Comparison of ENCODE assay signal across 22 cellular contexts in genomic region chr3:123679712-123680386, GRCh38.
A peak's percentile ranks its signal among the peaks of the same experiment; 100 is the strongest.
DNase-seq lines count a peak whose midpoint lies in the region; ATAC-seq and TF ChIP-seq lines count a peak whose summit lies in the region.
"Had no signal": no experiment of that assay in that cellular context is flagged by ENCODE, and none has a peak within 500 bp of the region (broad histone marks: within the 10 kb centered on the region; RNA-seq: fewer than 3 reads in every experiment).

No MANE protein-coding gene starts in this region.

- DNase-seq in NCI-H1694 (lab: John Stamatoyannopoulos, UW) (peak; percentile 71), coronary artery (ENCODE audit: low spot score) (no peak), osteocyte (ENCODE audit: extremely low spot score, unreplicated experiment) (no peak), left lung (no peak), type B pancreatic cell (ENCODE audit: extremely low spot score, unreplicated experiment) (no peak), KG1 (lab: John Stamatoyannopoulos, UW) (no peak), GM13977 (ENCODE audit: low spot score) (no peak)
- DNase-seq: activated B cell treated with CpG ODN at 0.5 μM for 24 hours; activated CD4-positive, alpha-beta T cell treated with anti-CD3 and anti-CD28 coated beads, Interleukin-2, amount 50 U/mL, for 48 hours; activated gamma-delta T cell; amniotic stem cell; caudate nucleus; foreskin melanocyte; GF-D8; kidney; NCI-H1930; stimulated activated CD4-positive, alpha-beta T cell treated with anti-CD3 and anti-CD28 coated beads, Interleukin-4, amount 100 ng/mL, for 1 hour; stimulated activated naive CD8-positive, alpha-beta T cell treated with anti-CD3 and anti-CD28 coated beads, Interleukin-15, amount 100 ng/mL, for 72 hours had no signal

- H3K27me3 ChIP-seq in BLaER1 = no peaks in the 10 kb centered on the region
- no peaks in the 10 kb centered on the region for H3K27me3 ChIP-seq in left lung
- H3K27me3 ChIP-seq: vagina had no signal

- H3K36me3 Mint-ChIP-seq in osteocyte (ENCODE audit: unreplicated experiment) (peaks cover 7% of the 10 kb centered on the region), type B pancreatic cell (no peaks in the 10 kb centered on the region)

- H3K27ac ChIP-seq in BLaER1 (no peak overlapping the region), coronary artery (peak overlapping the region; percentile 69 to 86), left lung (no peak overlapping the region)
- H3K27ac ChIP-seq: SK-N-MC, vagina had no signal

- H3K27ac Mint-ChIP-seq in osteocyte (ENCODE audit: unreplicated experiment) (peak overlapping the region; percentile 58), type B pancreatic cell (no peak overlapping the region)
- H3K27ac Mint-ChIP-seq: activated B cell treated with CpG ODN at 0.5 μM for 24 hours; T-helper 2 cell treated with Interferon-gamma antibody and Interleukin-4, amounts not matched to agents 5 μg/mL and 100 μg/mL, for 36 hours had no signal

- intact Hi-C loops in left lung (cut with DNase I) = no loop called here

- H3K4me1 Mint-ChIP-seq in osteocyte (ENCODE audit: unreplicated experiment) (peaks cover 65% of the 10 kb centered on the region), type B pancreatic cell (ENCODE audit: unreplicated experiment) (peaks cover 23% of the 10 kb centered on the region)
- H3K4me1 Mint-ChIP-seq: activated B cell treated with CpG ODN at 0.5 μM for 24 hours; stimulated activated naive CD8-positive, alpha-beta T cell treated with anti-CD3 and anti-CD28 coated beads, Interleukin-15, amount 100 ng/mL, for 72 hours had no signal

- H3K36me3 ChIP-seq in BLaER1 (peaks cover 90% of the 10 kb centered on the region), left lung (peaks cover 0 to 6% of the 10 kb centered on the region in 2 donors)

- in situ Hi-C loops in GM13977 (cut with MboI; ENCODE audit: low pct_unique_long_range_greater_than_20kb, low sequenced_read_pairs, unreplicated experiment) = no loop called here

- H4K20me1 ChIP-seq in BLaER1 = no peaks in the 10 kb centered on the region

- no peaks in the 10 kb centered on the region for H3K27me3 Mint-ChIP-seq in osteocyte (ENCODE audit: unreplicated experiment)
- H3K27me3 Mint-ChIP-seq in type B pancreatic cell = peaks cover 9% of the 10 kb centered on the region

- H3K9me3 ChIP-seq in BLaER1 (no peaks in the 10 kb centered on the region), left lung (no peaks in the 10 kb centered on the region)
- H3K9me3 ChIP-seq: vagina had no signal

- H3K4me2 ChIP-seq in BLaER1 = peak overlapping the region; percentile 1; the same call in 1 of the 2 replicates

- peaks cover 15% of the 10 kb centered on the region for H3K4me1 ChIP-seq in BLaER1
- H3K4me1 ChIP-seq in left lung = peaks cover 4 to 6% of the 10 kb centered on the region in 2 donors

- no peaks in the 10 kb centered on the region for H3K9me3 Mint-ChIP-seq in osteocyte (ENCODE audit: unreplicated experiment)
- H3K9me3 Mint-ChIP-seq in type B pancreatic cell = no peaks in the 10 kb centered on the region
- H3K9me3 Mint-ChIP-seq: activated B cell treated with CpG ODN at 0.5 μM for 24 hours; stimulated activated naive CD8-positive, alpha-beta T cell treated with anti-CD3 and anti-CD28 coated beads, Interleukin-15, amount 100 ng/mL, for 72 hours; T-helper 2 cell treated with Interferon-gamma antibody and Interleukin-4, amounts not matched to agents 5 μg/mL and 100 μg/mL, for 36 hours had no signal

- no peak for ATAC-seq in left lung
- ATAC-seq: stimulated activated naive CD8-positive, alpha-beta T cell treated with anti-CD3 and anti-CD28 coated beads, Interleukin-15, amount 100 ng/mL, for 72 hours had no signal

- H3K4me3 Mint-ChIP-seq in osteocyte (ENCODE audit: unreplicated experiment) (no peak overlapping the region), type B pancreatic cell (no peak overlapping the region)
- H3K4me3 Mint-ChIP-seq: activated B cell treated with CpG ODN at 0.5 μM for 24 hours; stimulated activated naive CD8-positive, alpha-beta T cell treated with anti-CD3 and anti-CD28 coated beads, Interleukin-15, amount 100 ng/mL, for 72 hours; T-helper 2 cell treated with Interferon-gamma antibody and Interleukin-4, amounts not matched to agents 5 μg/mL and 100 μg/mL, for 36 hours had no signal

- no peak overlapping the region for H3K9ac ChIP-seq in BLaER1

- TF ChIP-seq CTCF in coronary artery (IDR thresholded peaks at IDR 0.05) = no peak
- no peak for TF ChIP-seq CTCF in osteocyte (IDR thresholded peaks at IDR 0.05)
- TF ChIP-seq CTCF in left lung (IDR thresholded peaks at IDR 0.05) = no peak
- no peak for TF ChIP-seq CTCF in type B pancreatic cell (conservative IDR thresholded peaks at IDR 0.05)
- TF ChIP-seq CTCF in GM13977 (IDR thresholded peaks at IDR 0.05; ENCODE audit: extremely low read depth, insufficient read depth, missing control alignments) = no peak

- H3K4me3 ChIP-seq in BLaER1 (no peak overlapping the region), coronary artery (peak overlapping the region; percentile 11), left lung (no peak overlapping the region)
- H3K4me3 ChIP-seq: SK-N-MC, vagina had no signal

Comparison
In these comparisons a context has a peak if more than half of its experiments do, and no peak if none do; other contexts are left out.
1. H3K27ac ChIP-seq: peak in coronary artery (2 of 2); none in BLaER1 (single experiment) and left lung (0 of 2).